Comparison of ENCODE assay signal across 12 cellular contexts in genomic region chr10:33133557-33133956, GRCh38.
DNase-seq lines count a peak whose midpoint lies in the region; ATAC-seq and TF ChIP-seq lines count a peak whose summit lies in the region.
"Had no signal": no experiment of that assay in that cellular context is flagged by ENCODE, and none has a peak within 500 bp of the region (broad histone marks: within the 10 kb centered on the region; RNA-seq: fewer than 3 reads in every experiment).

No MANE protein-coding gene starts in this region.

- H3K9me3 Mint-ChIP-seq in T-helper 1 cell treated with Interleukin-12 subunit alpha and Interleukin-12 subunit beta and Interleukin-4 antibody, amounts not matched to agents 30 μg/mL and 1 μg/mL, for 36 hours: no peaks in the 10 kb centered on the region
- no peaks in the 10 kb centered on the region for H3K9me3 Mint-ChIP-seq in central memory CD8-positive, alpha-beta T cell

- peaks cover 2% of the 10 kb centered on the region for H3K36me3 Mint-ChIP-seq in T-helper 1 cell treated with Interleukin-12 subunit alpha and Interleukin-12 subunit beta and Interleukin-4 antibody, amounts not matched to agents 30 μg/mL and 1 μg/mL, for 36 hours (ENCODE audit: low read depth)
- H3K36me3 Mint-ChIP-seq in central memory CD8-positive, alpha-beta T cell (ENCODE audit: insufficient read depth): peaks cover 15% of the 10 kb centered on the region

- peaks cover 52% of the 10 kb centered on the region for H3K4me1 Mint-ChIP-seq in T-helper 1 cell treated with Interleukin-12 subunit alpha and Interleukin-12 subunit beta and Interleukin-4 antibody, amounts not matched to agents 30 μg/mL and 1 μg/mL, for 36 hours (ENCODE audit: low read depth)
- peaks cover 59% of the 10 kb centered on the region for H3K4me1 Mint-ChIP-seq in central memory CD8-positive, alpha-beta T cell

- no peaks in the 10 kb centered on the region for H3K9me2 ChIP-seq in PC-9 (ENCODE audit: insufficient read depth)

- H3K9me3 ChIP-seq in PC-9 (ENCODE audit: insufficient read depth, low read depth) (no peaks in the 10 kb centered on the region; the same call in 1 of the 2 replicates), sigmoid colon (no peaks in the 10 kb centered on the region)
- H3K9me3 ChIP-seq: upper lobe of left lung had no signal

- no peak for TF ChIP-seq CTCF in PC-9 (conservative IDR thresholded peaks at IDR 0.05)
- no peak for TF ChIP-seq CTCF in sigmoid colon (IDR thresholded peaks at IDR 0.05)

- no peak for ATAC-seq in central memory CD8-positive, alpha-beta T cell (replicated peaks; ENCODE audit: extremely low read depth, poor library complexity, severe bottlenecking)
- ATAC-seq in GM18498 (IDR thresholded peaks at IDR 0.05; ENCODE audit: unreplicated experiment): no peak
- ATAC-seq in HG03469 (IDR thresholded peaks at IDR 0.05; ENCODE audit: unreplicated experiment): no peak

- no peak for DNase-seq in T-helper 1 cell
- peak in 1 of 2 experiments; percentile 52 for DNase-seq in PC-9
- DNase-seq in central memory CD8-positive, alpha-beta T cell (ENCODE audit: low spot score in 2 of 2): no peak
- no peak for DNase-seq in sigmoid colon
- no peak for DNase-seq in HuH-7 (ENCODE audit: low spot score)
- DNase-seq: foreskin melanocyte had no signal

- peaks cover 19% of the 10 kb centered on the region for H3F3A ChIP-seq in PC-9 (ENCODE audit: insufficient read depth, low read depth)

- CTCF ChIA-PET in PC-9 (lab: Charles Lee): interaction anchor here (0.5 to 0.6 kb wide), 2 partner anchors 18 to 148 kb away, joined by 3 to 5 read pairs; no protein-coding TSS in a partner anchor

- H3K4me3 ChIP-seq in PC-9: no peak overlapping the region
- no peak overlapping the region for H3K4me3 ChIP-seq in sigmoid colon
- H3K4me3 ChIP-seq: cardiac muscle cell, upper lobe of left lung had no signal

- H4K20me1 ChIP-seq in PC-9 (ENCODE audit: insufficient read depth): no peaks in the 10 kb centered on the region

- intact Hi-C loops in PC-9 (cut with micrococcal nuclease; ENCODE audit: unreplicated experiment): loop anchor here (10.0 kb wide), 1 partner anchor 141 kb away; no protein-coding TSS in a partner anchor
- intact Hi-C loops in sigmoid colon (cut with DNase I): no loop called here

- no peak for TF ChIP-seq EP300 in sigmoid colon (IDR thresholded peaks at IDR 0.05)

- H2AFZ ChIP-seq in PC-9: no peak overlapping the region

- H3K27ac Mint-ChIP-seq in T-helper 1 cell treated with Interleukin-12 subunit alpha and Interleukin-12 subunit beta and Interleukin-4 antibody, amounts not matched to agents 30 μg/mL and 1 μg/mL, for 36 hours: peak overlapping the region; percentile 53
- peak overlapping the region; percentile 96 for H3K27ac Mint-ChIP-seq in central memory CD8-positive, alpha-beta T cell (ENCODE audit: low read depth)

- peaks cover 42% of the 10 kb centered on the region for H3K4me1 ChIP-seq in PC-9 (replicated peaks; ENCODE audit: insufficient read depth)
- H3K4me1 ChIP-seq in sigmoid colon: peaks cover 0 to 24% (median 17%) of the 10 kb centered on the region in 4 donors

- POLR2A ChIA-PET in PC-9 (lab: Charles Lee; ENCODE audit: unreplicated experiment): interaction anchor here (0.6 to 0.8 kb wide), 2 partner anchors 19 to 1193 kb away, joined by 3 to 4 read pairs; no protein-coding TSS in a partner anchor

- H3K79me2 ChIP-seq in PC-9 (ENCODE audit: low read depth): no peaks in the 10 kb centered on the region

- no peak for TF ChIP-seq POLR2A in sigmoid colon (IDR thresholded peaks at IDR 0.05)

- TSS peak; percentile 89 for BruUV-seq in PC-9 (replicated peaks; lab: Mats Ljungman, UMichigan)

- no peak overlapping the region for H3K4me3 Mint-ChIP-seq in T-helper 1 cell treated with Interleukin-12 subunit alpha and Interleukin-12 subunit beta and Interleukin-4 antibody, amounts not matched to agents 30 μg/mL and 1 μg/mL, for 36 hours
- H3K4me3 Mint-ChIP-seq in central memory CD8-positive, alpha-beta T cell: no peak overlapping the region

- no peaks in the 10 kb centered on the region for H3K27me3 ChIP-seq in PC-9 (ENCODE audit: insufficient read depth, low read depth)
- no peaks in the 10 kb centered on the region for H3K27me3 ChIP-seq in sigmoid colon
- H3K27me3 ChIP-seq: cardiac muscle cell, upper lobe of left lung had no signal

- H3K27ac ChIP-seq in PC-9: peak overlapping the region; percentile 95
- H3K27ac ChIP-seq in sigmoid colon: peak overlapping the region in 3 of 4 donors; percentile 60 to 71 (median 69)
- H3K27ac ChIP-seq: 22Rv1, cardiac muscle cell had no signal

- peak overlapping the region; percentile 67 for H3K4me2 ChIP-seq in PC-9

- H3K36me3 ChIP-seq in PC-9 (ENCODE audit: low read depth) (no peaks in the 10 kb centered on the region), sigmoid colon (no peaks in the 10 kb centered on the region)
- H3K36me3 ChIP-seq: cardiac muscle cell, upper lobe of left lung had no signal

- H3K27me3 Mint-ChIP-seq in T-helper 1 cell treated with Interleukin-12 subunit alpha and Interleukin-12 subunit beta and Interleukin-4 antibody, amounts not matched to agents 30 μg/mL and 1 μg/mL, for 36 hours (ENCODE audit: low read depth): no peaks in the 10 kb centered on the region
- H3K27me3 Mint-ChIP-seq in central memory CD8-positive, alpha-beta T cell: no peaks in the 10 kb centered on the region
